In the genomic region with DNA sequence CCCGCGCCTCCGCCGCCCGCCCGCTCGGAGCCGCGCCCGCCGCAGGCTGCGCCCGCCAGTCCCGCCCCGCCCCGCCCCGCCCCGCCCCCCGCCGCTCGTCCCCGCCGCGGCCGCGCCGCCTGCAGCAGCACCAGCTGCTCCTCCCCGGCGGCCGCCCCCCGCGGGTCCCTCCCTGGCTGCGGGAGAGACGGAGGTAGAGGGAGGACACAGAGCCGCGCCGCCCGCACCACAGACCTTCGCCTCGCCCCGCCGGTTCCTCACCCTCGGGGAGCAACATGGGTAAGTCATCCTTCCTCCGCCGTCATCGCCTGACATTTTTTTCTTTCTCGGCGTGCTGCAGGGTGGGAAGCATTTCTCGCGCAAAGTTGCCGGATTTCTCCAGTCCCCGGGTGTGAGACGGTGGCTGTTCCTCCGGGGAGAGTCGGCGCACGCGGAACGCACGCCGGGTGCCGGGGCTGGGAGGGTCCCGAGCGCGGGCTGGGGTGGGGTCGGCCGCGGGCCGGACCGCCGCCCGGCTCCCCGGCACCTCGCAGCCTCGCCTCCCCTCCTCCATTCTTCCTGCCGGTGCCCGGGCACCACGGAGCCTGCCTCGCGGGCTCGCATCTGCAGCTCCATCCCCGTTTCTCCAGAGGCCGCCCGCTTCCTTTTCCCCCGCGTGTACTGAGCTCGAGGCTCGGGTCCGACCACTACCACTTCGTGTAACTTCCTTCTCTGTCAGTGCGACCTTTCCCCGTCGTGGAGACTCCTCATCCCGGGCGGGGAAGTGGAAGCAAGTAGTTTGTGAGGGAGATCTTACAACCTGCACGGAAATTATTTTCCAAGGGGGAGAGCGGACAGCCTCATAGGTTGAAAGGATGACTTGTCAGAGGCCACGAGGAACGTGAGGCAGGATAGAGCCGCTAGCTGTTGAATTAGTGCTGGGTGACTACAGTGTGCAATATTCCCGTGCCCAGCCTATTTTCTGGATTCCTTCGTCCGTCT, we compare ENCODE assay signal across 8 cellular contexts. TPM values are rescaled to one million over a fixed set of nuclear protein-coding genes. Genes with fewer than 3 reads are reported as not detected.
DNase-seq lines count a peak whose midpoint lies in the region; ATAC-seq and TF ChIP-seq lines count a peak whose summit lies in the region.

A gene with protein sequence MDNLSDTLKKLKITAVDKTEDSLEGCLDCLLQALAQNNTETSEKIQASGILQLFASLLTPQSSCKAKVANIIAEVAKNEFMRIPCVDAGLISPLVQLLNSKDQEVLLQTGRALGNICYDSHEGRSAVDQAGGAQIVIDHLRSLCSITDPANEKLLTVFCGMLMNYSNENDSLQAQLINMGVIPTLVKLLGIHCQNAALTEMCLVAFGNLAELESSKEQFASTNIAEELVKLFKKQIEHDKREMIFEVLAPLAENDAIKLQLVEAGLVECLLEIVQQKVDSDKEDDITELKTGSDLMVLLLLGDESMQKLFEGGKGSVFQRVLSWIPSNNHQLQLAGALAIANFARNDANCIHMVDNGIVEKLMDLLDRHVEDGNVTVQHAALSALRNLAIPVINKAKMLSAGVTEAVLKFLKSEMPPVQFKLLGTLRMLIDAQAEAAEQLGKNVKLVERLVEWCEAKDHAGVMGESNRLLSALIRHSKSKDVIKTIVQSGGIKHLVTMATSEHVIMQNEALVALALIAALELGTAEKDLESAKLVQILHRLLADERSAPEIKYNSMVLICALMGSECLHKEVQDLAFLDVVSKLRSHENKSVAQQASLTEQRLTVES (plus strand): TSS at position 94 of the 981 bp plus-strand sequence. CDS start 182 bp downstream, at position 276.

- peak within 1 kb of the TSS; percentile 61 for H3K18ac ChIP-seq in IMR-90 (ENCODE audit: low read depth, low read length)

- peak within 1 kb of the TSS; percentile 99 for H3K14ac ChIP-seq in IMR-90 (replicated peaks; ENCODE audit: low read depth, low read length)

- H2BK15ac ChIP-seq in IMR-90 (ENCODE audit: low read depth, low read length) = peak within 1 kb of the TSS; percentile 1; the same call in 1 of the 3 replicates

- BruUV-seq in IMR-90 (replicated peaks; lab: Mats Ljungman, UMichigan) = no TSS peak

- H2BK20ac ChIP-seq in IMR-90 (ENCODE audit: low read depth, low read length) = peak within 1 kb of the TSS; percentile 53; the same call in 1 of the 2 replicates

- peak within 1 kb of the TSS; percentile 86 for H2AK5ac ChIP-seq in IMR-90 (ENCODE audit: low read depth, low read length)

- H3K79me1 ChIP-seq in IMR-90 (ENCODE audit: low read depth in 1 of 2, low read length in 2 of 2) = peaks cover 5 to 37% of the 10 kb centered on the region in 2 experiments; a peak in 3 of 4 replicates

- H3K4me3 ChIP-seq in IMR-90 (ENCODE audit: insufficient read depth, low read depth, low read length) = peak within 1 kb of the TSS; percentile 95
- peak within 1 kb of the TSS; percentile 97 for H3K4me3 ChIP-seq in SK-N-MC
- peak within 1 kb of the TSS; percentile 94 to 96 for H3K4me3 ChIP-seq in ascending aorta
- H3K4me3 ChIP-seq in prostate gland = peak within 1 kb of the TSS; percentile 82 to 83
- H3K4me3 ChIP-seq in aorta (ENCODE audit: low read length in 2 of 2) = peak within 1 kb of the TSS; percentile 81 to 94

- H3K36me3 ChIP-seq in IMR-90 (ENCODE audit: control insufficient read depth, insufficient read depth, low read length) (no peaks in the 10 kb centered on the region), SK-N-MC (ENCODE audit: insufficient read depth, low read length) (peaks cover under 1% of the 10 kb centered on the region; the same call in 1 of the 2 replicates), ascending aorta (no peaks in the 10 kb centered on the region), prostate gland (no peaks in the 10 kb centered on the region), aorta (ENCODE audit: control insufficient read depth in 1 of 2, insufficient read depth in 2 of 2, low read length in 1 of 2) (no peaks in the 10 kb centered on the region)

- peak within 1 kb of the TSS; percentile 86 to 91 for H4K8ac ChIP-seq in IMR-90 (ENCODE audit: low read depth in 2 of 2, low read length in 2 of 2)

- dilution Hi-C loops in IMR-90 (cut with HindIII; ENCODE audit: low sequenced_read_pairs, unreplicated experiment) = no loop called here

- peak within 1 kb of the TSS; percentile 94 for H2AK9ac ChIP-seq in IMR-90 (replicated peaks; ENCODE audit: low read depth, low read length, poor library complexity)

- CTCF ChIA-PET in IMR-90 (lab: Yijun Ruan, JAX) = interaction anchor here (1.2 to 1.5 kb wide), 2 partner anchors 180 to 206 kb away, joined by 3 to 4 read pairs; no protein-coding TSS in a partner anchor

- H3K27ac ChIP-seq in IMR-90 (ENCODE audit: insufficient read depth, low read length) = peak within 1 kb of the TSS; percentile 89
- H3K27ac ChIP-seq in SK-N-MC = peak within 1 kb of the TSS; percentile 92
- peak within 1 kb of the TSS; percentile 95 to 96 for H3K27ac ChIP-seq in ascending aorta
- peak within 1 kb of the TSS; percentile 96 to 97 for H3K27ac ChIP-seq in prostate gland
- H3K27ac ChIP-seq in aorta (ENCODE audit: low read depth in 1 of 2, low read length in 2 of 2) = peak within 1 kb of the TSS; percentile 77 to 81

- H3K4me1 ChIP-seq in IMR-90 (ENCODE audit: control insufficient read depth, insufficient read depth, low read length) (peaks cover 4% of the 10 kb centered on the region), ascending aorta (peaks cover 0 to 6% of the 10 kb centered on the region in 2 donors), prostate gland (replicated peaks) (no peaks in the 10 kb centered on the region), aorta (ENCODE audit: control insufficient read depth in 1 of 2, insufficient read depth in 2 of 2, low read length in 2 of 2) (no peaks in the 10 kb centered on the region)

- peak within 1 kb of the TSS; percentile 90 for H3K9ac ChIP-seq in IMR-90 (ENCODE audit: low read depth, low read length)
- peak within 1 kb of the TSS; percentile 97 for H3K9ac ChIP-seq in SK-N-MC (ENCODE audit: insufficient read length)

- TF ChIP-seq CTCF in IMR-90 (conservative IDR thresholded peaks at IDR 0.05; ENCODE audit: low read depth, low read length) (no peak), ascending aorta (IDR thresholded peaks at IDR 0.05) (no peak), prostate gland (IDR thresholded peaks at IDR 0.05) (no peak)

- H3K27me3 ChIP-seq in IMR-90 (ENCODE audit: control insufficient read depth, insufficient read depth, low read length) (no peaks in the 10 kb centered on the region), ascending aorta (no peaks in the 10 kb centered on the region), prostate gland (replicated peaks; ENCODE audit: insufficient read depth) (no peaks in the 10 kb centered on the region), aorta (ENCODE audit: control insufficient read depth in 1 of 2, insufficient read depth in 2 of 2, low read length in 1 of 2) (no peaks in the 10 kb centered on the region)

- intact Hi-C loops in IMR-90 (cut with micrococcal nuclease) = loop anchor here (1.0 to 10.0 kb wide), 7 partner anchors 111 to 667 kb away; a partner anchor contains a TSS
- intact Hi-C loops in ascending aorta (cut with DNase I) = loop anchor here (2.0 to 5.0 kb wide), 4 partner anchors 119 to 1685 kb away; a partner anchor contains a TSS
- intact Hi-C loops in left ventricle myocardium superior (cut with micrococcal nuclease) = no loop called here
- intact Hi-C loops in prostate gland (cut with DNase I) = loop anchor here (5.0 kb wide), 1 partner anchor 119 kb away; a partner anchor contains a TSS
- intact Hi-C loops in aorta (cut with DNase I) = loop anchor here (5.0 to 10.0 kb wide), 3 partner anchors 117 to 813 kb away; a partner anchor contains a TSS

- peak within 1 kb of the TSS; percentile 67 for H2BK120ac ChIP-seq in IMR-90 (ENCODE audit: low read depth, low read length)

- no peaks in the 10 kb centered on the region for H3K9me3 ChIP-seq in IMR-90 (ENCODE audit: control insufficient read depth, insufficient read depth, low read length)
- no peaks in the 10 kb centered on the region for H3K9me3 ChIP-seq in SK-N-MC (ENCODE audit: low read depth, low read length)
- H3K9me3 ChIP-seq in ascending aorta = no peaks in the 10 kb centered on the region
- H3K9me3 ChIP-seq in prostate gland = no peaks in the 10 kb centered on the region
- no peaks in the 10 kb centered on the region for H3K9me3 ChIP-seq in aorta (ENCODE audit: control insufficient read depth, low read length)

- peak within 1 kb of the TSS; percentile 98 for H3K4ac ChIP-seq in IMR-90 (ENCODE audit: low read depth, low read length)

- H4K20me1 ChIP-seq in IMR-90 (ENCODE audit: insufficient read depth, low read length) = peaks cover 4% of the 10 kb centered on the region

- peak within 1 kb of the TSS; percentile 91 for H3K56ac ChIP-seq in IMR-90 (ENCODE audit: extremely low read depth, insufficient read depth, low read length)

- in situ Hi-C loops in IMR-90 (cut with MboI; ENCODE audit: low sequenced_read_pairs) = loop anchor here (25.0 kb wide), 1 partner anchor 401 kb away; a partner anchor contains a TSS

- H3K23ac ChIP-seq in IMR-90 (ENCODE audit: low read depth, low read length) = peak within 1 kb of the TSS; percentile 99

- H2BK5ac ChIP-seq in IMR-90 (ENCODE audit: low read depth, low read length, poor library complexity, severe bottlenecking) = peak within 1 kb of the TSS; percentile 92

- H2AFZ ChIP-seq in IMR-90 (replicated peaks; ENCODE audit: low read length, poor library complexity) = peak within 1 kb of the TSS; percentile 98

- peak; percentile 30 for ATAC-seq in GM21528 (IDR thresholded peaks at IDR 0.05; ENCODE audit: low FRiP score, unreplicated experiment)
- peak; percentile 28 for ATAC-seq in IMR-90 (ENCODE audit: low read depth)
- peak; percentile 13 for ATAC-seq in left ventricle myocardium superior
- ATAC-seq in aorta (ENCODE audit: low FRiP score) = peak; percentile 45

- H4K5ac ChIP-seq in IMR-90 (ENCODE audit: low read depth, low read length) = peak within 1 kb of the TSS; percentile 37

- H3K9me1 ChIP-seq in IMR-90 (ENCODE audit: insufficient read depth, low read length) = no peaks in the 10 kb centered on the region

- H4K91ac ChIP-seq in IMR-90 (ENCODE audit: insufficient read depth, low read depth, low read length) = peak within 1 kb of the TSS; percentile 95

- DNase-seq in DMS153 treated with DMSO at 0.1 percent for 48 hours (lab: John Stamatoyannopoulos, UW; ENCODE audit: unreplicated experiment) = peak; percentile 69
- peak; percentile 71 for DNase-seq in IMR-90
- DNase-seq in SK-N-MC (ENCODE audit: low read depth, low spot score) = no peak
- peak; percentile 21 to 72 for DNase-seq in ascending aorta (ENCODE audit: low spot score in 2 of 2)
- peak; percentile 54 for DNase-seq in left ventricle myocardium superior
- peak; percentile 36 for DNase-seq in prostate gland (ENCODE audit: low spot score)
- DNase-seq in aorta = peak; percentile 55 to 81

- 2% methylated on average over 9 of the region's 103 CpGs; no CpG with 5 or more reads in 1 of the 2 experiments for WGBS in IMR-90 (ENCODE audit: extremely low coverage in 2 of 2, insufficient read length in 1 of 2), 2 experiments
- under 1% methylated on average over 63 of the region's 103 CpGs for WGBS in prostate gland
- WGBS in aorta, 2 donors = 0 to 1% methylated on average over 59 to 103 of the region's 103 CpGs

- H3K4me2 ChIP-seq in IMR-90 (ENCODE audit: low read depth, low read length) = peak within 1 kb of the TSS; percentile 81

- no peak for TF ChIP-seq RAD21 in IMR-90 (IDR thresholded peaks at IDR 0.05; ENCODE audit: low read length)

- TF ChIP-seq POLR2A in IMR-90 (IDR thresholded peaks at IDR 0.05; ENCODE audit: low read depth, low read length) (no peak), prostate gland (IDR thresholded peaks at IDR 0.05) (no peak)

- POLR2A ChIA-PET in IMR-90 (lab: Charles Lee; ENCODE audit: unreplicated experiment) = interaction anchor here (0.5 to 0.6 kb wide), 2 partner anchors 139 to 206 kb away, joined by 3 to 6 read pairs; no protein-coding TSS in a partner anchor

RNA-seq across cellular contexts. Expression of the gene that starts here (rescaled TPM):
- total RNA-seq in IMR-90 (2012; rRNA removed) = 84.7 and 85.1 TPM in 2 replicates
- 23.0 and 29.0 TPM in 2 replicates for polyA plus RNA-seq in IMR-90 (2012; rRNA removed)
- 9.0 and 10.1 TPM in 2 replicates for polyA plus RNA-seq in IMR-90 (2012; cell fraction: cytosol; rRNA removed)
- 6.3 and 33.3 TPM in 2 replicates for polyA plus RNA-seq in IMR-90 (2012; cell fraction: nucleus; rRNA removed; ENCODE audit: low replicate concordance)
- 8.3 TPM for total RNA-seq in ascending aorta
- 10.5 TPM for total RNA-seq in left ventricle myocardium superior
- total RNA-seq in prostate gland = 10 to 100 TPM; 16.5 to 34.5 TPM
- 10 to 100 TPM; 34.9 to 35.3 TPM for total RNA-seq in aorta
- polyA plus RNA-seq in aorta = 10 to 100 TPM; 13.7 to 17.8 TPM
